Comparison of ENCODE assay signal across 32 cellular contexts in genomic region chr1:156943756-156944155, GRCh38. TPM values are rescaled to one million over a fixed set of nuclear protein-coding genes. Genes with fewer than 3 reads are reported as not detected.
"Had no signal": no experiment of that assay in that cellular context is flagged by ENCODE, and none has a peak within 500 bp of the region (broad histone marks: within the 10 kb centered on the region; RNA-seq: fewer than 3 reads in every experiment).

No MANE protein-coding gene starts in this region.

- H3K4me1 ChIP-seq: ascending aorta, Peyer's patch, SJSA1 had no signal

- H3K4me3 Mint-ChIP-seq: activated CD4-positive, alpha-beta T cell treated with anti-CD3 and anti-CD28 coated beads, Interleukin-2, amount 10 ng/mL, durations not matched to agents 24 days and 14 days; activated CD8-positive, alpha-beta T cell treated with anti-CD3 and anti-CD28 coated beads for 36 hours; activated naive CD8-positive, alpha-beta T cell treated with anti-CD3 and anti-CD28 coated beads, Interleukin-2, amount 10 ng/mL, durations not matched to agents 7 days and 5 days; central memory CD8-positive, alpha-beta T cell; T-helper 1 cell treated with Interleukin-12 subunit alpha and Interleukin-12 subunit beta and Interleukin-4 antibody, amounts not matched to agents 30 μg/mL and 1 μg/mL, for 36 hours; T-helper 2 cell treated with Interferon-gamma antibody and Interleukin-4, amounts not matched to agents 5 μg/mL and 100 μg/mL, for 36 hours had no signal

- DNase-seq: activated CD4-positive, alpha-beta T cell treated with anti-CD3 and anti-CD28 coated beads, Interleukin-2, amount 10 ng/mL, durations not matched to agents 24 days and 14 days; activated CD4-positive, alpha-beta T cell treated with anti-CD3 and anti-CD28 coated beads, Interleukin-2, amount 50 U/mL, for 4 hours; activated CD8-positive, alpha-beta T cell treated with anti-CD3 and anti-CD28 coated beads for 36 hours; activated naive CD4-positive, alpha-beta T cell treated with anti-CD3 and anti-CD28 coated beads, Interleukin-2, amount 50 U/mL, for 16 hours; activated naive CD8-positive, alpha-beta T cell treated with anti-CD3 and anti-CD28 coated beads, Interleukin-2, amount 10 ng/mL, durations not matched to agents 7 days and 5 days; activated T-cell treated with anti-CD3 and anti-CD28 coated beads, Interleukin-2, amount 50 U/mL, for 1 hour; amygdala; NCI-H1092 treated with DMSO at 0.1 percent for 48 hours; NCI-H1417; NCI-H146; NCI-H187; NCI-H2029 treated with DMSO at 0.1 percent for 48 hours; NCI-H2107; NCI-H2171; NCI-H510A; NCI-H526; NCI-H748 treated with DMSO at 0.1 percent for 48 hours; NK-92 treated with Interleukin-12 subunit alpha and Interleukin-12 subunit beta, amount 100 ng/mL, for 24 hours; PC-3; RPMI8226; SHP77 treated with DMSO at 0.1 percent for 48 hours; SK-N-SH had no signal

- ATAC-seq: activated CD8-positive, alpha-beta T cell treated with anti-CD3 and anti-CD28 coated beads for 36 hours; PC-3 had no signal

- H3K27me3 ChIP-seq: ascending aorta, cardiac muscle cell, Peyer's patch, SJSA1 had no signal

- H3K4me1 Mint-ChIP-seq: activated CD4-positive, alpha-beta T cell treated with anti-CD3 and anti-CD28 coated beads, Interleukin-2, amount 10 ng/mL, durations not matched to agents 24 days and 14 days; activated naive CD8-positive, alpha-beta T cell treated with anti-CD3 and anti-CD28 coated beads, Interleukin-2, amount 10 ng/mL, durations not matched to agents 7 days and 5 days; central memory CD8-positive, alpha-beta T cell had no signal

- H3K27ac ChIP-seq: ascending aorta, cardiac muscle cell, Peyer's patch, SJSA1 had no signal

- H3K27me3 Mint-ChIP-seq: activated CD4-positive, alpha-beta T cell treated with anti-CD3 and anti-CD28 coated beads, Interleukin-2, amount 10 ng/mL, durations not matched to agents 24 days and 14 days; activated CD8-positive, alpha-beta T cell treated with anti-CD3 and anti-CD28 coated beads for 36 hours; activated naive CD8-positive, alpha-beta T cell treated with anti-CD3 and anti-CD28 coated beads, Interleukin-2, amount 10 ng/mL, durations not matched to agents 7 days and 5 days had no signal

- H3K9me3 ChIP-seq: ascending aorta, Peyer's patch, SJSA1, SK-N-SH had no signal

- H3K9me3 Mint-ChIP-seq: activated CD4-positive, alpha-beta T cell treated with anti-CD3 and anti-CD28 coated beads, Interleukin-2, amount 10 ng/mL, durations not matched to agents 24 days and 14 days; activated CD8-positive, alpha-beta T cell treated with anti-CD3 and anti-CD28 coated beads for 36 hours; activated naive CD8-positive, alpha-beta T cell treated with anti-CD3 and anti-CD28 coated beads, Interleukin-2, amount 10 ng/mL, durations not matched to agents 7 days and 5 days; activated T-helper 2 cell treated with anti-CD3 and anti-CD28 coated beads, Interferon-gamma antibody, Interleukin-2, Interleukin-4, amounts not matched to agents 10 μg/mL and 5 μg/mL and 100 μg/mL, durations not matched to agents 14 hours and 24 hours and 36 hours; central memory CD8-positive, alpha-beta T cell; T-helper 1 cell treated with Interleukin-12 subunit alpha and Interleukin-12 subunit beta and Interleukin-4 antibody, amounts not matched to agents 30 μg/mL and 1 μg/mL, for 36 hours; T-helper 2 cell treated with Interferon-gamma antibody and Interleukin-4, amounts not matched to agents 5 μg/mL and 100 μg/mL, for 36 hours had no signal

- H3K4me3 ChIP-seq: ascending aorta, cardiac muscle cell, Peyer's patch, SJSA1 had no signal

- H3K27ac Mint-ChIP-seq: activated CD4-positive, alpha-beta T cell treated with anti-CD3 and anti-CD28 coated beads, Interleukin-2, amount 10 ng/mL, durations not matched to agents 24 days and 14 days; activated CD8-positive, alpha-beta T cell treated with anti-CD3 and anti-CD28 coated beads for 36 hours; activated naive CD8-positive, alpha-beta T cell treated with anti-CD3 and anti-CD28 coated beads, Interleukin-2, amount 10 ng/mL, durations not matched to agents 7 days and 5 days; activated T-helper 2 cell treated with anti-CD3 and anti-CD28 coated beads, Interferon-gamma antibody, Interleukin-2, Interleukin-4, amounts not matched to agents 10 μg/mL and 5 μg/mL and 100 μg/mL, durations not matched to agents 14 hours and 24 hours and 36 hours; T-helper 1 cell treated with Interleukin-12 subunit alpha and Interleukin-12 subunit beta and Interleukin-4 antibody, amounts not matched to agents 30 μg/mL and 1 μg/mL, for 36 hours; T-helper 2 cell treated with Interferon-gamma antibody and Interleukin-4, amounts not matched to agents 5 μg/mL and 100 μg/mL, for 36 hours had no signal

RNA-seq across cellular contexts. Expression of gene LRRC71, which starts 23.3 kb away (rescaled TPM):
- total RNA-seq: activated CD4-positive, alpha-beta T cell treated with anti-CD3 and anti-CD28 coated beads, Interleukin-2, amount 10 ng/mL, durations not matched to agents 24 days and 14 days; activated CD8-positive, alpha-beta memory T cell treated with anti-CD3 and anti-CD28 coated beads for 36 hours; activated CD8-positive, alpha-beta T cell treated with anti-CD3 and anti-CD28 coated beads for 36 hours; activated naive CD8-positive, alpha-beta T cell treated with anti-CD3 and anti-CD28 coated beads, Interleukin-2, amount 10 ng/mL, durations not matched to agents 7 days and 5 days; activated T-helper 2 cell treated with anti-CD3 and anti-CD28 coated beads, Interferon-gamma antibody, Interleukin-2, Interleukin-4, amounts not matched to agents 10 μg/mL and 5 μg/mL and 100 μg/mL, durations not matched to agents 14 hours and 24 hours and 36 hours; ascending aorta; M059J; Peyer's patch; SJSA1 had no signal
